1 cellular context compared by ENCODE assay signal in the genomic region with DNA sequence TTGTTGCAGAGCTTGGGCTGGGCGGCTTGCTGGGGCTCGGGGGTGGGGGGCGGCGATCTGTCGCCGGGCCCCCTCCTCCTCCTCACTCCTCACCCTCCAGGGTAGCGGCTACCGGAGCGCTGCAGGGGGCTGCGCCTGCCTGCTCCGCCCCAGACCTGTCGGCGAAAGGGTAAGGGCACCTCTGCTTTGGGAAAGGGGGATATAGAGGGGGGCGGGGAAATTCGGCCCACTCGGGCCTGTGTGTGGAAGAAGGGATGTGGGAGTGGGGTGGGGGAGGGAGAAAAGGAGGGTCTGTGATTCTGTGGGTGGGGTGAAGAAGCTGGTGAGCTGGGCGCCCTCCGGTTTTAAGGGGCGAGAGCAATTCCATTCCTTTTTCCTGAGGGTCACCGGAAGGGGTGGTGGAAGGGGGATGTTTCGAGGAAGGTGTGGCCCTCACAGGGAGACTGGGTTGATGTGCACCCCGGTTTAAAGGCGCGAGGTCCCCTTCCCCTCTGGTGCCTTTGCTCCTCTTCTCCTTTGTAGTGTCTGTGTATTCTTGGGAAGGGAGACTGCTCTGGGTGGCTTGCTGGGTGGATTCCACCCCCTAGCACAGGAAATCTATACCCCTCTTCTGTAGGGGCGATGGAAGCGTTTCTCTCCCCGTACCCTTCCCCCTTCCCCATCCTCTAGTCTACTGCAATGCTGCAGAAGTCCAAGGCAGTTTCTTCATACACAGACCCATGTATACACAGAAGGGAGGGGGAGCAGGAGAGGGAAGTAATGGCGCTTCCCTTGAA.
TF ChIP-seq lines count a peak whose summit lies in the region.

No MANE protein-coding gene starts in this region.

TF ChIP-seq in HCT116, 20 proteins besides CTCF, POLR2A, EP300 and RAD21 (continued from another document):
- TF ChIP-seq, protein P1, sequence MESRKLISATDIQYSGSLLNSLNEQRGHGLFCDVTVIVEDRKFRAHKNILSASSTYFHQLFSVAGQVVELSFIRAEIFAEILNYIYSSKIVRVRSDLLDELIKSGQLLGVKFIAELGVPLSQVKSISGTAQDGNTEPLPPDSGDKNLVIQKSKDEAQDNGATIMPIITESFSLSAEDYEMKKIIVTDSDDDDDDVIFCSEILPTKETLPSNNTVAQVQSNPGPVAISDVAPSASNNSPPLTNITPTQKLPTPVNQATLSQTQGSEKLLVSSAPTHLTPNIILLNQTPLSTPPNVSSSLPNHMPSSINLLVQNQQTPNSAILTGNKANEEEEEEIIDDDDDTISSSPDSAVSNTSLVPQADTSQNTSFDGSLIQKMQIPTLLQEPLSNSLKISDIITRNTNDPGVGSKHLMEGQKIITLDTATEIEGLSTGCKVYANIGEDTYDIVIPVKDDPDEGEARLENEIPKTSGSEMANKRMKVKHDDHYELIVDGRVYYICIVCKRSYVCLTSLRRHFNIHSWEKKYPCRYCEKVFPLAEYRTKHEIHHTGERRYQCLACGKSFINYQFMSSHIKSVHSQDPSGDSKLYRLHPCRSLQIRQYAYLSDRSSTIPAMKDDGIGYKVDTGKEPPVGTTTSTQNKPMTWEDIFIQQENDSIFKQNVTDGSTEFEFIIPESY (IDR thresholded peaks at IDR 0.05; ENCODE audit: extremely low read depth, insufficient replicate concordance, low read length) = no peak
- TF ChIP-seq YY1 (IDR thresholded peaks at IDR 0.05; ENCODE audit: extremely low read depth, insufficient replicate concordance, low read depth, low read length) = no peak
- no peak for TF ChIP-seq EZH2phosphoT487 (IDR thresholded peaks at IDR 0.05; ENCODE audit: borderline replicate concordance)
- no peak for TF ChIP-seq JUND (IDR thresholded peaks at IDR 0.05)
- TF ChIP-seq ZNF274 (IDR thresholded peaks at IDR 0.05; ENCODE audit: low read depth, low read length) = no peak
